In the genomic region with DNA sequence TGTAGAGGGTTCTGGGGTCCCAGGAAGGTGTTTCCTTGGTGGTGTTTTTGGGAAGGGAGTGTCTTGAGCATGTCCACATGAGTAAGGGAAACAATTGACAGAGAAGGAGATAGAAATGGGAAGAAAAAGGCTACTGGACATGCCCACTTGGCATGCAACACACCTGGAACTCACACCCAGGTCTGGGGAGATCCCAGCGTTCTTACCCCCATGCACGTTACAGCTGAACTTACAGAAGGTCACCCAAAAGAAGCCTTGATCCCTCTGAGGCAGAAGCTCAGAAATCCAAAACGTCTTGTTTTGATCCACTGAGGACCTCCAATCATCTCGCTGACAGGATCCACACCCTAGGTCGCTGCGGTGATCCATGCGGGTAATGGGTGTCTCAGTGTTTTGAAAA, we compare ENCODE assay signal across 13 cellular contexts.
DNase-seq lines count a peak whose midpoint lies in the region; ATAC-seq and TF ChIP-seq lines count a peak whose summit lies in the region.
"Had no signal": no experiment of that assay in that cellular context is flagged by ENCODE, and none has a peak within 500 bp of the region (broad histone marks: within the 10 kb centered on the region; RNA-seq: fewer than 3 reads in every experiment).

No MANE protein-coding gene starts in this region.

- ATAC-seq in sciatic nerve = no peak
- no peak for ATAC-seq in psoas muscle
- ATAC-seq: HCT116 had no signal

- intact Hi-C loops in cardiac septum (cut with DNase I) (no loop called here), sciatic nerve (cut with DNase I) (no loop called here), psoas muscle (cut with DNase I) (no loop called here), mammary epithelial cell (cut with micrococcal nuclease) (loop anchor here (5.0 kb wide), 1 partner anchor 354 kb away; no protein-coding TSS in a partner anchor)

- CTCF ChIA-PET in mammary epithelial cell (lab: Charles Lee; ENCODE audit: low non-redundant PET) = no interaction called here

- H4K20me1 ChIP-seq in mammary epithelial cell (ENCODE audit: insufficient read depth, low read length) = no peaks in the 10 kb centered on the region

- TF ChIP-seq CTCF in right atrium auricular region (IDR thresholded peaks at IDR 0.05) (no peak), psoas muscle (IDR thresholded peaks at IDR 0.05) (no peak), mammary epithelial cell (conservative IDR thresholded peaks at IDR 0.05 in 1 of 2, IDR thresholded peaks at IDR 0.05 in 1 of 2; ENCODE audit: extremely low read depth in 1 of 2, insufficient read depth in 1 of 2, low read depth in 1 of 2, low read length in 2 of 2) (no peak)

- H3K4me2 ChIP-seq in mammary epithelial cell (ENCODE audit: insufficient read depth, low read depth, low read length) = no peak overlapping the region
- H3K4me2 ChIP-seq: BLaER1 treated with 17β-estradiol and CSF1 and Interleukin-3, amounts not matched to agents 10 nM and 100 nM had no signal

- H3K27me3 ChIP-seq in right atrium auricular region = no peaks in the 10 kb centered on the region
- no peaks in the 10 kb centered on the region for H3K27me3 ChIP-seq in psoas muscle (ENCODE audit: insufficient read depth in 3 of 3, low read length in 2 of 3)
- H3K27me3 ChIP-seq in mammary epithelial cell (ENCODE audit: insufficient read depth, low read length) = no peaks in the 10 kb centered on the region
- H3K27me3 ChIP-seq: BLaER1 treated with 17β-estradiol and CSF1 and Interleukin-3, amounts not matched to agents 10 nM and 100 nM had no signal

- H3K4me1 ChIP-seq in right atrium auricular region (peaks cover 0 to 4% of the 10 kb centered on the region in 2 donors), psoas muscle (no peaks in the 10 kb centered on the region), mammary epithelial cell (ENCODE audit: insufficient read depth, low read length) (peaks cover 21% of the 10 kb centered on the region)

- dilution Hi-C loops in mammary epithelial cell (cut with HindIII; ENCODE audit: low sequenced_read_pairs) = no loop called here

- H3K4me3 ChIP-seq in right atrium auricular region (no peak overlapping the region), psoas muscle (no peak overlapping the region), mammary epithelial cell (replicated peaks in 1 of 3; ENCODE audit: insufficient read depth in 1 of 3, low read depth in 2 of 3, low read length in 3 of 3) (no peak overlapping the region)
- H3K4me3 ChIP-seq: BLaER1 treated with 17β-estradiol and CSF1 and Interleukin-3, amounts not matched to agents 10 nM and 100 nM had no signal

- H3K9me3 ChIP-seq in right atrium auricular region (no peaks in the 10 kb centered on the region), psoas muscle (no peaks in the 10 kb centered on the region), mammary epithelial cell (replicated peaks; ENCODE audit: insufficient read depth, low read length) (no peaks in the 10 kb centered on the region)

- no TSS peak for BruUV-seq in mammary epithelial cell (replicated peaks; lab: Mats Ljungman, UMichigan)

- H3K27ac ChIP-seq in right atrium auricular region (no peak overlapping the region), epithelial cell of prostate (peak overlapping the region; percentile 91), psoas muscle (no peak overlapping the region), mammary epithelial cell (ENCODE audit: insufficient read depth, low read depth, low read length) (no peak overlapping the region)
- H3K27ac ChIP-seq: BLaER1 treated with 17β-estradiol and CSF1 and Interleukin-3, amounts not matched to agents 10 nM and 100 nM; HL-60 had no signal

- in situ Hi-C loops in mammary epithelial cell (cut with MboI; ENCODE audit: low sequenced_read_pairs in 2 of 2) = no loop called here

- 93 to 98% (median 95%) methylated on average over 7 of the region's 7 CpGs for WGBS in psoas muscle, 3 donors
- 98% methylated on average over 7 of the region's 7 CpGs for WGBS in mammary epithelial cell (ENCODE audit: low coverage, missing lambda C conversion rate)

- no peak overlapping the region for H3K9ac ChIP-seq in mammary epithelial cell (ENCODE audit: insufficient read depth, low read length)
- H3K9ac ChIP-seq: BLaER1 treated with 17β-estradiol and CSF1 and Interleukin-3, amounts not matched to agents 10 nM and 100 nM had no signal

- peaks cover 12% of the 10 kb centered on the region for H3K36me3 ChIP-seq in right atrium auricular region
- H3K36me3 ChIP-seq in psoas muscle (ENCODE audit: insufficient read depth in 1 of 2, low read depth in 1 of 2) = peaks cover 4 to 15% of the 10 kb centered on the region in 2 donors
- H3K36me3 ChIP-seq in mammary epithelial cell (ENCODE audit: insufficient read depth, low read length) = no peaks in the 10 kb centered on the region

- DNase-seq in cardiac septum (ENCODE audit: low spot score) = peak; percentile 68
- no peak for DNase-seq in right atrium auricular region (ENCODE audit: low spot score)
- DNase-seq in epithelial cell of prostate (ENCODE audit: low read depth, low spot score) = no peak
- DNase-seq in sciatic nerve (ENCODE audit: low spot score) = peak; percentile 19
- no peak for DNase-seq in psoas muscle
- no peak for DNase-seq in NCI-H524 treated with DMSO at 0.1 percent for 48 hours (lab: John Stamatoyannopoulos, UW)
- no peak for DNase-seq in mammary epithelial cell
- DNase-seq: ACHN; CD4-positive, CD25-positive, alpha-beta regulatory T cell; DMS 273 treated with DMSO at 0.1 percent for 48 hours had no signal

- H3K79me2 ChIP-seq in mammary epithelial cell (ENCODE audit: insufficient read depth, low read length) = no peaks in the 10 kb centered on the region

- H2AFZ ChIP-seq in mammary epithelial cell (ENCODE audit: low read depth, low read length) = no peak overlapping the region

Comparison
In these comparisons a context has a peak if more than half of its experiments do, and no peak if none do; other contexts are left out.
1. DNase-seq: peak in cardiac septum (single experiment) and sciatic nerve (single experiment); none in right atrium auricular region (single experiment), epithelial cell of prostate (single experiment), psoas muscle (0 of 2), NCI-H524 treated with DMSO at 0.1 percent for 48 hours (single experiment) and mammary epithelial cell (single experiment).